Comparison of ENCODE assay signal across 1 cellular context in the genomic region with DNA sequence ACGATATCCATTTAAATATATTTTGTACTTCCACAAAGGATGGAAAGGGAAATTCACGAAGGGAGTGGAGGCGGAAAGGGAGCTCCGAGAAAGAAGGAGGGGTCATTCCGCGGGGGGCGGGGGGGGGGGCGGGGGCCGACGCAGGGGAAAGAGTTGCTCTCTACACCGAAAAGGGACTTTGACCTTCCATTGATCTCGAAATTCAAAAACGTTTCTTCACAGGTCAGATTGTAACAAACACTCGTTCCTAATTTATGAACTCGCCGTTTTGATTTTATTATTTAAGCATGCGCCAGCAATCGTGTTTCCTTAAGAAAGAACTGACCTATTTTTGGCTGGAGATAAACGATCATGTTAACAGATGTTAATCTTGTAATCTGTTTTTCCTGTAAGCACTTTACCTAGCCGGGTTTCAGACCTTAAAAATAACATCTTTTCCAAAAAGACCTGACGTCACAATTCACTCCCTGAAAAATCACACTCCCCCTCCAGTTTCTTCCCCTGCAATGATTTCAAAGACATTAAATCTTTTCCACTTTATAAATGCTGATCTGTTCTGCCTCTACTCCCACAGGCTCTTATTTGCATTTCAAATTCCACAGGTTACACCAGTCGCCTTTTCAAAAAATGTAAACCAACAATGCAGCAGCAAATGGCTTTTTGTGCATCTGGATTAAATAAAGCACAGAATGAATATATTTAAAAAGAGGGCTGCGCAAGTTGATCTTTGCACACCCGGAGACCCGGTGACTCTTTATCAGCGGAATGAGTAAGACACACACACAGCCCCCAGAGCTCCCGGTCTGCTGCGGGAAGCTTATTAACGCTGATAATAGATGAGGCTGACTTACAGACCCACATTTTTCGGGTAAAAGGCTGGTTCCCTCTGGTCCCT.
TF ChIP-seq lines count a peak whose summit lies in the region.

No MANE protein-coding gene starts in this region.

TF ChIP-seq in HepG2, 621 proteins besides CTCF, POLR2A, EP300 and RAD21 (continued from another document and continues in another):
- TF ChIP-seq, protein P1, sequence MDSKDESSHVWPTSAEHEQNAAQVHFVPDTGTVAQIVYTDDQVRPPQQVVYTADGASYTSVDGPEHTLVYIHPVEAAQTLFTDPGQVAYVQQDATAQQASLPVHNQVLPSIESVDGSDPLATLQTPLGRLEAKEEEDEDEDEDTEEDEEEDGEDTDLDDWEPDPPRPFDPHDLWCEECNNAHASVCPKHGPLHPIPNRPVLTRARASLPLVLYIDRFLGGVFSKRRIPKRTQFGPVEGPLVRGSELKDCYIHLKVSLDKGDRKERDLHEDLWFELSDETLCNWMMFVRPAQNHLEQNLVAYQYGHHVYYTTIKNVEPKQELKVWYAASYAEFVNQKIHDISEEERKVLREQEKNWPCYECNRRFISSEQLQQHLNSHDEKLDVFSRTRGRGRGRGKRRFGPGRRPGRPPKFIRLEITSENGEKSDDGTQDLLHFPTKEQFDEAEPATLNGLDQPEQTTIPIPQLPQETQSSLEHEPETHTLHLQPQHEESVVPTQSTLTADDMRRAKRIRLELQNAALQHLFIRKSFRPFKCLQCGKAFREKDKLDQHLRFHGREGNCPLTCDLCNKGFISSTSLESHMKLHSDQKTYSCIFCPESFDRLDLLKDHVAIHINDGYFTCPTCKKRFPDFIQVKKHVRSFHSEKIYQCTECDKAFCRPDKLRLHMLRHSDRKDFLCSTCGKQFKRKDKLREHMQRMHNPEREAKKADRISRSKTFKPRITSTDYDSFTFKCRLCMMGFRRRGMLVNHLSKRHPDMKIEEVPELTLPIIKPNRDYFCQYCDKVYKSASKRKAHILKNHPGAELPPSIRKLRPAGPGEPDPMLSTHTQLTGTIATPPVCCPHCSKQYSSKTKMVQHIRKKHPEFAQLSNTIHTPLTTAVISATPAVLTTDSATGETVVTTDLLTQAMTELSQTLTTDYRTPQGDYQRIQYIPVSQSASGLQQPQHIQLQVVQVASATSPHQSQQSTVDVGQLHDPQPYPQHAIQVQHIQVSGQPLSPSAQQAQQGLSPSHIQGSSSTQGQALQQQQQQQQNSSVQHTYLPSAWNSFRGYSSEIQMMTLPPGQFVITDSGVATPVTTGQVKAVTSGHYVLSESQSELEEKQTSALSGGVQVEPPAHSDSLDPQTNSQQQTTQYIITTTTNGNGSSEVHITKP (CRISPR knock-in tag; IDR thresholded peaks at IDR 0.05; ENCODE audit: low read depth): no peak; the same call in 1 of the 2 replicates
- TF ChIP-seq KLF13 (CRISPR knock-in tag; IDR thresholded peaks at IDR 0.05) (no peak), ZBTB3 (CRISPR knock-in tag; IDR thresholded peaks at IDR 0.05; ENCODE audit: borderline replicate concordance, low read depth) (no peak), SMYD3 (CRISPR knock-in tag; IDR thresholded peaks at IDR 0.05) (no peak), ONECUT2 (CRISPR knock-in tag; IDR thresholded peaks at IDR 0.05) (peak; percentile 73), MYC (CRISPR knock-in tag; IDR thresholded peaks at IDR 0.05; ENCODE audit: borderline replicate concordance) (no peak), KDM5A (IDR thresholded peaks at IDR 0.05; ENCODE audit: borderline replicate concordance, low read length) (no peak), ZNF619 (CRISPR knock-in tag; IDR thresholded peaks at IDR 0.05) (no peak), TEAD2 (CRISPR knock-in tag; IDR thresholded peaks at IDR 0.05) (no peak), NFYB (CRISPR knock-in tag; IDR thresholded peaks at IDR 0.05) (no peak), TOPORS (CRISPR knock-in tag; IDR thresholded peaks at IDR 0.05) (no peak), ZNF34 (CRISPR knock-in tag; IDR thresholded peaks at IDR 0.05; ENCODE audit: borderline replicate concordance) (no peak), ZSCAN25 (CRISPR knock-in tag; IDR thresholded peaks at IDR 0.05) (0 out of 2 replicates have a peak, but pooled peaks have one; percentile 12), ZSCAN30 (CRISPR knock-in tag; IDR thresholded peaks at IDR 0.05) (no peak), AGO2 (optimal IDR thresholded peaks at IDR 0.05; ENCODE audit: low read depth, low read length) (no peak), DR1 (CRISPR knock-in tag; IDR thresholded peaks at IDR 0.05) (no peak), ZNF468 (CRISPR knock-in tag; IDR thresholded peaks at IDR 0.05) (no peak), ZNF260 (CRISPR knock-in tag; IDR thresholded peaks at IDR 0.05; ENCODE audit: borderline replicate concordance, low read depth) (no peak), JUN (CRISPR knock-in tag; IDR thresholded peaks at IDR 0.05) (no peak), ZNF557 (CRISPR knock-in tag; IDR thresholded peaks at IDR 0.05) (no peak), HDAC1 (CRISPR knock-in tag; IDR thresholded peaks at IDR 0.05) (peak; percentile 24; the same call in 1 of the 2 replicates)
- TF ChIP-seq, protein P2, sequence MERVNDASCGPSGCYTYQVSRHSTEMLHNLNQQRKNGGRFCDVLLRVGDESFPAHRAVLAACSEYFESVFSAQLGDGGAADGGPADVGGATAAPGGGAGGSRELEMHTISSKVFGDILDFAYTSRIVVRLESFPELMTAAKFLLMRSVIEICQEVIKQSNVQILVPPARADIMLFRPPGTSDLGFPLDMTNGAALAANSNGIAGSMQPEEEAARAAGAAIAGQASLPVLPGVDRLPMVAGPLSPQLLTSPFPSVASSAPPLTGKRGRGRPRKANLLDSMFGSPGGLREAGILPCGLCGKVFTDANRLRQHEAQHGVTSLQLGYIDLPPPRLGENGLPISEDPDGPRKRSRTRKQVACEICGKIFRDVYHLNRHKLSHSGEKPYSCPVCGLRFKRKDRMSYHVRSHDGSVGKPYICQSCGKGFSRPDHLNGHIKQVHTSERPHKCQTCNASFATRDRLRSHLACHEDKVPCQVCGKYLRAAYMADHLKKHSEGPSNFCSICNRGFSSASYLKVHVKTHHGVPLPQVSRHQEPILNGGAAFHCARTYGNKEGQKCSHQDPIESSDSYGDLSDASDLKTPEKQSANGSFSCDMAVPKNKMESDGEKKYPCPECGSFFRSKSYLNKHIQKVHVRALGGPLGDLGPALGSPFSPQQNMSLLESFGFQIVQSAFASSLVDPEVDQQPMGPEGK (CRISPR knock-in tag; IDR thresholded peaks at IDR 0.05): peak; percentile 79
- TF ChIP-seq, protein P3, sequence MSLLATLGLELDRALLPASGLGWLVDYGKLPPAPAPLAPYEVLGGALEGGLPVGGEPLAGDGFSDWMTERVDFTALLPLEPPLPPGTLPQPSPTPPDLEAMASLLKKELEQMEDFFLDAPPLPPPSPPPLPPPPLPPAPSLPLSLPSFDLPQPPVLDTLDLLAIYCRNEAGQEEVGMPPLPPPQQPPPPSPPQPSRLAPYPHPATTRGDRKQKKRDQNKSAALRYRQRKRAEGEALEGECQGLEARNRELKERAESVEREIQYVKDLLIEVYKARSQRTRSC (CRISPR knock-in tag; IDR thresholded peaks at IDR 0.05; ENCODE audit: low read depth): no peak
- TF ChIP-seq, protein P4, sequence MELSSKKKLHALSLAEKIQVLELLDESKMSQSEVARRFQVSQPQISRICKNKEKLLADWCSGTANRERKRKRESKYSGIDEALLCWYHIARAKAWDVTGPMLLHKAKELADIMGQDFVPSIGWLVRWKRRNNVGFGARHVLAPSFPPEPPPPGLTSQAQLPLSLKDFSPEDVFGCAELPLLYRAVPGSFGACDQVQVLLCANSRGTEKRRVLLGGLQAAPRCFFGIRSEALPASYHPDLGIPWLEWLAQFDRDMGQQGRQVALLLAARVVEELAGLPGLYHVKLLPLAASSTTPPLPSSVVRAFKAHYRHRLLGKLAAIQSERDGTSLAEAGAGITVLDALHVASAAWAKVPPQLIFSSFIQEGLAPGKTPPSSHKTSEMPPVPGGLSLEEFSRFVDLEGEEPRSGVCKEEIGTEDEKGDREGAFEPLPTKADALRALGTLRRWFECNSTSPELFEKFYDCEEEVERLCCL (CRISPR knock-in tag; IDR thresholded peaks at IDR 0.05; ENCODE audit: borderline replicate concordance): no peak
- TF ChIP-seq, protein P5, sequence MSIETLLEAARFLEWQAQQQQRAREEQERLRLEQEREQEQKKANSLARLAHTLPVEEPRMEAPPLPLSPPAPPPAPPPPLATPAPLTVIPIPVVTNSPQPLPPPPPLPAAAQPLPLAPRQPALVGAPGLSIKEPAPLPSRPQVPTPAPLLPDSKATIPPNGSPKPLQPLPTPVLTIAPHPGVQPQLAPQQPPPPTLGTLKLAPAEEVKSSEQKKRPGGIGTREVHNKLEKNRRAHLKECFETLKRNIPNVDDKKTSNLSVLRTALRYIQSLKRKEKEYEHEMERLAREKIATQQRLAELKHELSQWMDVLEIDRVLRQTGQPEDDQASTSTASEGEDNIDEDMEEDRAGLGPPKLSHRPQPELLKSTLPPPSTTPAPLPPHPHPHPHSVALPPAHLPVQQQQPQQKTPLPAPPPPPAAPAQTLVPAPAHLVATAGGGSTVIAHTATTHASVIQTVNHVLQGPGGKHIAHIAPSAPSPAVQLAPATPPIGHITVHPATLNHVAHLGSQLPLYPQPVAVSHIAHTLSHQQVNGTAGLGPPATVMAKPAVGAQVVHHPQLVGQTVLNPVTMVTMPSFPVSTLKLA (IDR thresholded peaks at IDR 0.05): no peak
- TF ChIP-seq, protein P6, sequence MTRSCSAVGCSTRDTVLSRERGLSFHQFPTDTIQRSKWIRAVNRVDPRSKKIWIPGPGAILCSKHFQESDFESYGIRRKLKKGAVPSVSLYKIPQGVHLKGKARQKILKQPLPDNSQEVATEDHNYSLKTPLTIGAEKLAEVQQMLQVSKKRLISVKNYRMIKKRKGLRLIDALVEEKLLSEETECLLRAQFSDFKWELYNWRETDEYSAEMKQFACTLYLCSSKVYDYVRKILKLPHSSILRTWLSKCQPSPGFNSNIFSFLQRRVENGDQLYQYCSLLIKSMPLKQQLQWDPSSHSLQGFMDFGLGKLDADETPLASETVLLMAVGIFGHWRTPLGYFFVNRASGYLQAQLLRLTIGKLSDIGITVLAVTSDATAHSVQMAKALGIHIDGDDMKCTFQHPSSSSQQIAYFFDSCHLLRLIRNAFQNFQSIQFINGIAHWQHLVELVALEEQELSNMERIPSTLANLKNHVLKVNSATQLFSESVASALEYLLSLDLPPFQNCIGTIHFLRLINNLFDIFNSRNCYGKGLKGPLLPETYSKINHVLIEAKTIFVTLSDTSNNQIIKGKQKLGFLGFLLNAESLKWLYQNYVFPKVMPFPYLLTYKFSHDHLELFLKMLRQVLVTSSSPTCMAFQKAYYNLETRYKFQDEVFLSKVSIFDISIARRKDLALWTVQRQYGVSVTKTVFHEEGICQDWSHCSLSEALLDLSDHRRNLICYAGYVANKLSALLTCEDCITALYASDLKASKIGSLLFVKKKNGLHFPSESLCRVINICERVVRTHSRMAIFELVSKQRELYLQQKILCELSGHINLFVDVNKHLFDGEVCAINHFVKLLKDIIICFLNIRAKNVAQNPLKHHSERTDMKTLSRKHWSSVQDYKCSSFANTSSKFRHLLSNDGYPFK (CRISPR knock-in tag; IDR thresholded peaks at IDR 0.05; ENCODE audit: borderline replicate concordance): no peak
- TF ChIP-seq, protein P7, sequence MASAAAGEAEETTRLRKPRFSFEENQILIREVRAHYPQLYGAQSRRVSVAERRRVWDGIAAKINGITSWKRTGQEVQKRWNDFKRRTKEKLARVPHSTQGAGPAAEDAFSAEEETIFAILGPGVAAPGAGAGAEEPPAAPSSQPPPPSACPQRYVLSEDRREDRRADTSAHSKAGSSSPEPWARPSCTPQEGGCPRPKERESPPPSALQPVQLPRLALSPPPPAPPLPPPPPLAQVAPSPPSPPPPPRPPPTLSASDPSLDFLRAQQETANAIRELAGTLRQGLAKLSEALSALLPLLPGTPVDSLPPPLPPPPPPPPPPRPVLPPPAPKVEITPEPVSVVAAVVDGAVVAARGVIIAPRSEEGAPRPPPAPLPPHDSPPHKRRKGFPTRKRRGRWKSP (CRISPR knock-in tag; IDR thresholded peaks at IDR 0.05): no peak
- TF ChIP-seq, protein P8, sequence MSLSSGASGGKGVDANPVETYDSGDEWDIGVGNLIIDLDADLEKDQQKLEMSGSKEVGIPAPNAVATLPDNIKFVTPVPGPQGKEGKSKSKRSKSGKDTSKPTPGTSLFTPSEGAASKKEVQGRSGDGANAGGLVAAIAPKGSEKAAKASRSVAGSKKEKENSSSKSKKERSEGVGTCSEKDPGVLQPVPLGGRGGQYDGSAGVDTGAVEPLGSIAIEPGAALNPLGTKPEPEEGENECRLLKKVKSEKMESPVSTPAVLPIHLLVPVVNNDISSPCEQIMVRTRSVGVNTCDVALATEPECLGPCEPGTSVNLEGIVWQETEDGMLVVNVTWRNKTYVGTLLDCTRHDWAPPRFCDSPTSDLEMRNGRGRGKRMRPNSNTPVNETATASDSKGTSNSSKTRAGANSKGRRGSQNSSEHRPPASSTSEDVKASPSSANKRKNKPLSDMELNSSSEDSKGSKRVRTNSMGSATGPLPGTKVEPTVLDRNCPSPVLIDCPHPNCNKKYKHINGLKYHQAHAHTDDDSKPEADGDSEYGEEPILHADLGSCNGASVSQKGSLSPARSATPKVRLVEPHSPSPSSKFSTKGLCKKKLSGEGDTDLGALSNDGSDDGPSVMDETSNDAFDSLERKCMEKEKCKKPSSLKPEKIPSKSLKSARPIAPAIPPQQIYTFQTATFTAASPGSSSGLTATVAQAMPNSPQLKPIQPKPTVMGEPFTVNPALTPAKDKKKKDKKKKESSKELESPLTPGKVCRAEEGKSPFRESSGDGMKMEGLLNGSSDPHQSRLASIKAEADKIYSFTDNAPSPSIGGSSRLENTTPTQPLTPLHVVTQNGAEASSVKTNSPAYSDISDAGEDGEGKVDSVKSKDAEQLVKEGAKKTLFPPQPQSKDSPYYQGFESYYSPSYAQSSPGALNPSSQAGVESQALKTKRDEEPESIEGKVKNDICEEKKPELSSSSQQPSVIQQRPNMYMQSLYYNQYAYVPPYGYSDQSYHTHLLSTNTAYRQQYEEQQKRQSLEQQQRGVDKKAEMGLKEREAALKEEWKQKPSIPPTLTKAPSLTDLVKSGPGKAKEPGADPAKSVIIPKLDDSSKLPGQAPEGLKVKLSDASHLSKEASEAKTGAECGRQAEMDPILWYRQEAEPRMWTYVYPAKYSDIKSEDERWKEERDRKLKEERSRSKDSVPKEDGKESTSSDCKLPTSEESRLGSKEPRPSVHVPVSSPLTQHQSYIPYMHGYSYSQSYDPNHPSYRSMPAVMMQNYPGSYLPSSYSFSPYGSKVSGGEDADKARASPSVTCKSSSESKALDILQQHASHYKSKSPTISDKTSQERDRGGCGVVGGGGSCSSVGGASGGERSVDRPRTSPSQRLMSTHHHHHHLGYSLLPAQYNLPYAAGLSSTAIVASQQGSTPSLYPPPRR (CRISPR knock-in tag; IDR thresholded peaks at IDR 0.05; ENCODE audit: borderline replicate concordance): no peak
- TF ChIP-seq, protein P9, sequence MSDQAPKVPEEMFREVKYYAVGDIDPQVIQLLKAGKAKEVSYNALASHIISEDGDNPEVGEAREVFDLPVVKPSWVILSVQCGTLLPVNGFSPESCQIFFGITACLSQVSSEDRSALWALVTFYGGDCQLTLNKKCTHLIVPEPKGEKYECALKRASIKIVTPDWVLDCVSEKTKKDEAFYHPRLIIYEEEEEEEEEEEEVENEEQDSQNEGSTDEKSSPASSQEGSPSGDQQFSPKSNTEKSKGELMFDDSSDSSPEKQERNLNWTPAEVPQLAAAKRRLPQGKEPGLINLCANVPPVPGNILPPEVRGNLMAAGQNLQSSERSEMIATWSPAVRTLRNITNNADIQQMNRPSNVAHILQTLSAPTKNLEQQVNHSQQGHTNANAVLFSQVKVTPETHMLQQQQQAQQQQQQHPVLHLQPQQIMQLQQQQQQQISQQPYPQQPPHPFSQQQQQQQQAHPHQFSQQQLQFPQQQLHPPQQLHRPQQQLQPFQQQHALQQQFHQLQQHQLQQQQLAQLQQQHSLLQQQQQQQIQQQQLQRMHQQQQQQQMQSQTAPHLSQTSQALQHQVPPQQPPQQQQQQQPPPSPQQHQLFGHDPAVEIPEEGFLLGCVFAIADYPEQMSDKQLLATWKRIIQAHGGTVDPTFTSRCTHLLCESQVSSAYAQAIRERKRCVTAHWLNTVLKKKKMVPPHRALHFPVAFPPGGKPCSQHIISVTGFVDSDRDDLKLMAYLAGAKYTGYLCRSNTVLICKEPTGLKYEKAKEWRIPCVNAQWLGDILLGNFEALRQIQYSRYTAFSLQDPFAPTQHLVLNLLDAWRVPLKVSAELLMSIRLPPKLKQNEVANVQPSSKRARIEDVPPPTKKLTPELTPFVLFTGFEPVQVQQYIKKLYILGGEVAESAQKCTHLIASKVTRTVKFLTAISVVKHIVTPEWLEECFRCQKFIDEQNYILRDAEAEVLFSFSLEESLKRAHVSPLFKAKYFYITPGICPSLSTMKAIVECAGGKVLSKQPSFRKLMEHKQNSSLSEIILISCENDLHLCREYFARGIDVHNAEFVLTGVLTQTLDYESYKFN (CRISPR knock-in tag; conservative IDR thresholded peaks at IDR 0.05): peak; percentile 73
